ENCODE assay signal across 9 cellular contexts in genomic region chr16:67872131-67872630, GRCh38. TPM values are rescaled to one million over a fixed set of nuclear protein-coding genes. Genes with fewer than 3 reads are reported as not detected.
A peak's percentile ranks its signal among the peaks of the same experiment; 100 is the strongest.
DNase-seq lines count a peak whose midpoint lies in the region; ATAC-seq, FAIRE-seq and TF ChIP-seq lines count a peak whose summit lies in the region.
"Had no signal": no experiment of that assay in that cellular context is flagged by ENCODE, and none has a peak within 500 bp of the region (broad histone marks: within the 10 kb centered on the region; RNA-seq: fewer than 3 reads in every experiment).

No MANE protein-coding gene starts in this region.

- H3K4me1 ChIP-seq in RWPE2 (ENCODE audit: insufficient read depth, poor library complexity, severe bottlenecking) = peaks cover 8% of the 10 kb centered on the region
- peaks cover 5 to 11% of the 10 kb centered on the region in 2 donors for H3K4me1 ChIP-seq in esophagus (ENCODE audit: control insufficient read depth in 2 of 2, insufficient read depth in 2 of 2, low read length in 1 of 2)
- H3K4me1 ChIP-seq in rectal smooth muscle tissue (ENCODE audit: control insufficient read depth, insufficient read depth, low read length) = peaks cover 11% of the 10 kb centered on the region

- H3K27ac ChIP-seq in RWPE2 (ENCODE audit: poor library complexity, severe bottlenecking) (peak overlapping the region; percentile 49), esophagus (ENCODE audit: low read depth in 2 of 2, low read length in 1 of 2) (peak overlapping the region; percentile 57 to 82), rectal smooth muscle tissue (ENCODE audit: low read depth, low read length) (peak overlapping the region; percentile 74)

- H3K9ac ChIP-seq in rectal smooth muscle tissue (ENCODE audit: low read length) = peak overlapping the region; percentile 40

- H3K4me3 ChIP-seq in RWPE2 (ENCODE audit: severe bottlenecking) (no peak overlapping the region), esophagus (ENCODE audit: low read depth in 1 of 2, low read length in 2 of 2) (peak overlapping the region in 1 of 2 donors; percentile 78), rectal smooth muscle tissue (ENCODE audit: low read length) (peak overlapping the region; percentile 92)

- no peaks in the 10 kb centered on the region for H3K9me3 ChIP-seq in RWPE2 (ENCODE audit: severe bottlenecking)
- H3K9me3 ChIP-seq in esophagus (ENCODE audit: control insufficient read depth in 2 of 2, insufficient read depth in 1 of 2, low read depth in 1 of 2, low read length in 1 of 2) = no peaks in the 10 kb centered on the region
- H3K9me3 ChIP-seq: MG63 had no signal

- ATAC-seq in RWPE2 (ENCODE audit: low read depth) = no peak
- no peak for ATAC-seq in HG02970 (IDR thresholded peaks at IDR 0.05; ENCODE audit: low FRiP score, unreplicated experiment)

- H3K36me3 ChIP-seq in RWPE2 (ENCODE audit: low read depth) (peaks cover 58% of the 10 kb centered on the region), esophagus (ENCODE audit: control insufficient read depth in 2 of 2, insufficient read depth in 2 of 2, low read length in 1 of 2) (peaks cover 3 to 42% of the 10 kb centered on the region in 2 donors), rectal smooth muscle tissue (ENCODE audit: control insufficient read depth, insufficient read depth, low read length) (peaks cover 17% of the 10 kb centered on the region)

- H3K27me3 ChIP-seq in RWPE2 (ENCODE audit: insufficient read depth, poor library complexity, severe bottlenecking) (no peaks in the 10 kb centered on the region), esophagus (ENCODE audit: control insufficient read depth in 1 of 2, insufficient read depth in 2 of 2, low read length in 2 of 2) (no peaks in the 10 kb centered on the region), rectal smooth muscle tissue (ENCODE audit: control insufficient read depth, insufficient read depth, low read length) (no peaks in the 10 kb centered on the region)
- H3K27me3 ChIP-seq: MG63 had no signal

- no peak for DNase-seq in GM12892 (ENCODE audit: insufficient read length)
- no peak for DNase-seq in RWPE2 (ENCODE audit: low spot score)
- DNase-seq in NCI-H1436 treated with DMSO at 0.1 percent for 48 hours (lab: John Stamatoyannopoulos, UW) = no peak
- DNase-seq in HTR-8/SVneo (ENCODE audit: insufficient read length, low spot score) = no peak
- DNase-seq in retina = no peak

- 59 to 70% methylated on average over 2 of the region's 2 CpGs for WGBS in esophagus, 2 donors

- FAIRE-seq in GM12892 (lab: Jason Lieb, UNC) (peak; percentile 40), HTR-8/SVneo (lab: Jason Lieb, UNC) (no peak)

- no peak for TF ChIP-seq POLR2A in GM12892 (IDR thresholded peaks at IDR 0.05; ENCODE audit: low read depth, low read length)

- TF ChIP-seq CTCF in RWPE2 (IDR thresholded peaks at IDR 0.05; ENCODE audit: poor library complexity, severe bottlenecking) = no peak

RNA-seq across cellular contexts. Expression of gene EDC4, which starts 0.7 kb away (rescaled TPM):
- 46.5 TPM for polyA plus RNA-seq in GM12892 (2012; ENCODE audit: missing spikeins)
- polyA plus RNA-seq in esophagus = 10 to 100 TPM; 26.9 to 27.7 TPM

RNA-seq across cellular contexts. Expression of gene NRN1L, which starts 12.5 kb away (rescaled TPM):
- polyA plus RNA-seq in GM12892 (2012; ENCODE audit: missing spikeins) = 0.51 TPM
- 1 to 10 TPM in 1 of 2 donors, under 1 TPM in 1; 0.41 to 1.5 TPM for polyA plus RNA-seq in esophagus

RNA-seq across cellular contexts. Expression of gene PSKH1, which starts 20.9 kb away (rescaled TPM):
- polyA plus RNA-seq in GM12892 (2012; ENCODE audit: missing spikeins) = 6.4 TPM
- polyA plus RNA-seq in esophagus = 10 to 100 TPM; 12.5 to 13.7 TPM

RNA-seq across cellular contexts. Expression of gene CENPT, which starts 24.7 kb away (rescaled TPM):
- polyA plus RNA-seq in GM12892 (2012; ENCODE audit: missing spikeins) = 23.0 TPM
- polyA plus RNA-seq in esophagus = 10 to 100 TPM; 35.5 to 65.0 TPM

RNA-seq across cellular contexts. Expression of gene NUTF2, which starts 25.4 kb away (rescaled TPM):
- polyA plus RNA-seq in GM12892 (2012; ENCODE audit: missing spikeins) = 131 TPM
- polyA plus RNA-seq in esophagus = 100 to 1,000 TPM in 1 of 2 donors, 10 to 100 TPM in 1; 95.4 to 109 TPM
